Comparison of ENCODE assay signal across 22 cellular contexts in genomic region chr15:57932348-57932747, GRCh38.
"Had no signal": no experiment of that assay in that cellular context is flagged by ENCODE, and none has a peak within 500 bp of the region (broad histone marks: within the 10 kb centered on the region; RNA-seq: fewer than 3 reads in every experiment).

No MANE protein-coding gene starts in this region.

- H3K4me3 ChIP-seq: K562, SJCRH30 had no signal

- H3K4me3 Mint-ChIP-seq: IgD-negative memory B cell had no signal

- H3K4me2 ChIP-seq: KMS-11 had no signal

- H3K36me3 ChIP-seq: SJCRH30 had no signal

- H3K9ac ChIP-seq: KMS-11 had no signal

- H3K27me3 ChIP-seq: SJCRH30 had no signal

- H3K27ac Mint-ChIP-seq: IgD-negative memory B cell had no signal

- H3K4me1 ChIP-seq: SJCRH30 had no signal

- H3K27ac ChIP-seq: KMS-11, SJCRH30 had no signal

- H3K4me1 Mint-ChIP-seq: IgD-negative memory B cell had no signal

- DNase-seq: Kasumi-1; MM.1S; NCI-H1048; NCI-H1105; NCI-H1417; NCI-H1436 treated with DMSO at 0.1 percent for 48 hours; NCI-H1694; NCI-H187 treated with DMSO at 0.1 percent for 48 hours; NCI-H2029 treated with DMSO at 0.1 percent for 48 hours; NCI-H2171 treated with DMSO at 0.1 percent for 48 hours; NCI-H345; NCI-H446 treated with DMSO at 0.1 percent for 48 hours; NCI-H510A treated with DMSO at 0.1 percent for 48 hours; NCI-H69; NCI-H774; NK-92 treated with Interleukin-12 subunit alpha and Interleukin-12 subunit beta, amount 100 ng/mL, for 24 hours; PC-3; SHP77 treated with DMSO at 0.1 percent for 48 hours; SJCRH30 had no signal
